ENCODE assay signal across 9 cellular contexts in the genomic region with DNA sequence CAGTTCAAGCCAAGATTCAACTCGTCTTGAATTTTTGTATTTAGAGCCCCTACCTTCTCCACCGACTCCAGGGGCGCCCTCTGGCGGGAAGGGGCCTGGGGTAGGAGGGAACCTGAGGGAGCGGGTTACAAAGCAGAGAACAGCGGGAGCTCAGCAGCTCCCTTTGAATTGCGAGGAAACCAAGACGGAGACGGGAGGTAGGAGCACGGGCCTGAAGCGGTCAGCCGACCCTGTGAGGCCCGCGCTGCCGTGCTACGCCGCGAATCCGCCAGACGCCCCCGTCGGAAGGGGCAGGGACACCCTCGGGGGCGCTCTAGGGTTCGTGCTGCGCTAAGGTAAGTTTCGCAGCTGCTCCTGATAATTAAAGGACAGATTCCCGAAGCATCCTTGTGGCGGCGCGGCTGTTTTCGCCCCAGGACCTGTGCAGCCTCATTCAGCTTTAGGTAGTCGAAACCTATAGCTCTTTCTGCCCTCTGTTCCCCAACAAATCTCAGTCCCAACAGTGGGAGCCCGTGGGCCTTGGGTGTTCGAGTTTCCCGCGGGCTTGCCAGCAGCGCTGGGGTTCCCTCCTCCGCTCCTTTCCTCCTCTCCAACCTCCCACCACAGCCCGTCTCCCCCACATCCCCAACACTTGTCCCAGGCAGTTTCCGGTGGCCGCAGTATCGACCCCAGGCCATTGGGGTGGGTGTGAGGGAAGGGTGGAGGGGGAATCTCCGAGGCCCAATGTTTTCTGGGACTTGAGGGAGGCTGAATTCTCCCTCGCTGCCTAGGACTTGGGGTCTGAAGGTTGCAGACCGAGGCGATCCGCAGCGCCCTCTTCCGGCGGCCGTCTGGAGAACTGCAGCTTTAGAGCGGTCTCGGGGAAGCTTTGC. TPM values are rescaled to one million over a fixed set of nuclear protein-coding genes. Genes with fewer than 3 reads are reported as not detected.
DNase-seq lines count a peak whose midpoint lies in the region; ATAC-seq and TF ChIP-seq lines count a peak whose summit lies in the region.
"Had no signal": no experiment of that assay in that cellular context is flagged by ENCODE, and none has a peak within 500 bp of the region (broad histone marks: within the 10 kb centered on the region; RNA-seq: fewer than 3 reads in every experiment).

No MANE protein-coding gene starts in this region.

- TF ChIP-seq CTCF in IMR-90 (conservative IDR thresholded peaks at IDR 0.05; ENCODE audit: low read depth, low read length) (peak; percentile 27; the same call in 1 of the 2 replicates), choroid plexus epithelial cell (conservative IDR thresholded peaks at IDR 0.05; ENCODE audit: low read depth, low read length) (peak; percentile 26), neural progenitor cell (IDR thresholded peaks at IDR 0.05) (peak; percentile 82)

- 3% methylated on average over 28 of the region's 54 CpGs; no CpG with 5 or more reads in 1 of the 2 experiments for WGBS in IMR-90 (ENCODE audit: extremely low coverage in 2 of 2, insufficient read length in 1 of 2), 2 experiments

- no peak overlapping the region for H4K8ac ChIP-seq in IMR-90 (ENCODE audit: low read depth in 2 of 2, low read length in 2 of 2)

- H3K4me3 ChIP-seq in IMR-90 (ENCODE audit: insufficient read depth, low read depth, low read length) (no peak overlapping the region), choroid plexus epithelial cell (ENCODE audit: low read depth, low read length) (no peak overlapping the region), neural progenitor cell (peak overlapping the region; percentile 31)

- H3K4ac ChIP-seq in IMR-90 (ENCODE audit: low read depth, low read length), result no peak overlapping the region

- H4K20me1 ChIP-seq in IMR-90 (ENCODE audit: insufficient read depth, low read length) (no peaks in the 10 kb centered on the region), neural progenitor cell (ENCODE audit: low read depth) (peaks cover 53% of the 10 kb centered on the region)

- in situ Hi-C loops in IMR-90 (cut with MboI; ENCODE audit: low sequenced_read_pairs), result no loop called here

- no peak for TF ChIP-seq RAD21 in IMR-90 (IDR thresholded peaks at IDR 0.05; ENCODE audit: low read length)

- H2BK15ac ChIP-seq in IMR-90 (ENCODE audit: low read depth, low read length), result no peak overlapping the region

- no peaks in the 10 kb centered on the region for H3K79me2 ChIP-seq in neural progenitor cell (ENCODE audit: low read depth)

- H3K27ac Mint-ChIP-seq in neural progenitor cell, result no peak overlapping the region

- POLR2A ChIA-PET in IMR-90 (lab: Charles Lee; ENCODE audit: unreplicated experiment), result no interaction called here

- H2BK20ac ChIP-seq in IMR-90 (ENCODE audit: low read depth, low read length), result no peak overlapping the region

- DNase-seq in ELR (ENCODE audit: low read depth) (peak; percentile 43), IMR-90 (no peak), choroid plexus epithelial cell (ENCODE audit: low read depth) (no peak), neural progenitor cell (ENCODE audit: low spot score) (peak; percentile 93), SIG-M5 (lab: John Stamatoyannopoulos, UW) (no peak), NCI-H1105 treated with DMSO at 0.1 percent for 48 hours (lab: John Stamatoyannopoulos, UW) (no peak), inferior parietal cortex (ENCODE audit: extremely low spot score) (no peak), HK-2 (ENCODE audit: unreplicated experiment) (no peak)

- no peaks in the 10 kb centered on the region for H3K36me3 Mint-ChIP-seq in neural progenitor cell

- H3K9me3 ChIP-seq in IMR-90 (ENCODE audit: control insufficient read depth, insufficient read depth, low read length), result peaks cover 12% of the 10 kb centered on the region
- no peaks in the 10 kb centered on the region for H3K9me3 ChIP-seq in neural progenitor cell (ENCODE audit: low read depth)

- no peak for ATAC-seq in IMR-90 (ENCODE audit: low read depth)

- H3F3A ChIP-seq in neural progenitor cell (ENCODE audit: low read depth), result peaks cover 20% of the 10 kb centered on the region

- intact Hi-C loops in IMR-90 (cut with micrococcal nuclease), result no loop called here

- H3K9me1 ChIP-seq in IMR-90 (ENCODE audit: insufficient read depth, low read length), result no peaks in the 10 kb centered on the region

- no peak overlapping the region for H2AFZ ChIP-seq in IMR-90 (replicated peaks; ENCODE audit: low read length, poor library complexity)
- H2AFZ ChIP-seq in neural progenitor cell (replicated peaks), result no peak overlapping the region

- H3K9ac ChIP-seq in IMR-90 (ENCODE audit: low read depth, low read length) (no peak overlapping the region), neural progenitor cell (no peak overlapping the region)

- H3K4me1 ChIP-seq in IMR-90 (ENCODE audit: control insufficient read depth, insufficient read depth, low read length) (peaks cover 2% of the 10 kb centered on the region; the same call in 1 of the 2 replicates), neural progenitor cell (peaks cover 12% of the 10 kb centered on the region)

- no peak overlapping the region for H3K23ac ChIP-seq in IMR-90 (ENCODE audit: low read depth, low read length)

- H4K5ac ChIP-seq in IMR-90 (ENCODE audit: low read depth, low read length), result no peak overlapping the region

- H3K27ac ChIP-seq in IMR-90 (ENCODE audit: insufficient read depth, low read length) (no peak overlapping the region), neural progenitor cell (no peak overlapping the region)

- H2AK5ac ChIP-seq in IMR-90 (ENCODE audit: low read depth, low read length), result no peak overlapping the region

- H3K4me1 Mint-ChIP-seq in neural progenitor cell, result peaks cover 7% of the 10 kb centered on the region

- no peaks in the 10 kb centered on the region for H3K79me1 ChIP-seq in IMR-90 (ENCODE audit: low read depth in 1 of 2, low read length in 2 of 2)

- H3K27me3 Mint-ChIP-seq in neural progenitor cell (ENCODE audit: insufficient read depth, low read depth), result peaks cover 82% of the 10 kb centered on the region

- H2AK9ac ChIP-seq in IMR-90 (replicated peaks; ENCODE audit: low read depth, low read length, poor library complexity), result no peak overlapping the region

- H3K4me3 Mint-ChIP-seq in neural progenitor cell, result peak overlapping the region; percentile 22

- dilution Hi-C loops in IMR-90 (cut with HindIII; ENCODE audit: low sequenced_read_pairs, unreplicated experiment), result no loop called here

- H3K18ac ChIP-seq in IMR-90 (ENCODE audit: low read depth, low read length), result no peak overlapping the region

- H4K91ac ChIP-seq in IMR-90 (ENCODE audit: insufficient read depth, low read depth, low read length), result no peak overlapping the region

- H3K9me3 Mint-ChIP-seq in neural progenitor cell, result peaks cover 7% of the 10 kb centered on the region

- no TSS peak for BruUV-seq in IMR-90 (replicated peaks; lab: Mats Ljungman, UMichigan)

- H3K14ac ChIP-seq in IMR-90 (replicated peaks; ENCODE audit: low read depth, low read length), result no peak overlapping the region

- H2BK120ac ChIP-seq in IMR-90 (ENCODE audit: low read depth, low read length), result no peak overlapping the region

- CTCF ChIA-PET in IMR-90 (lab: Yijun Ruan, JAX), result interaction anchor here (1.0 to 1.3 kb wide), 2 partner anchors 13 to 317 kb away, joined by 3 to 4 read pairs; no protein-coding TSS in a partner anchor

- TF ChIP-seq POLR2A in IMR-90 (IDR thresholded peaks at IDR 0.05; ENCODE audit: low read depth, low read length), result no peak

- H3K36me3 ChIP-seq in IMR-90 (ENCODE audit: control insufficient read depth, insufficient read depth, low read length), result no peaks in the 10 kb centered on the region
- no peaks in the 10 kb centered on the region for H3K36me3 ChIP-seq in neural progenitor cell

- no peak overlapping the region for H3K4me2 ChIP-seq in IMR-90 (ENCODE audit: low read depth, low read length)
- H3K4me2 ChIP-seq in neural progenitor cell, result peak overlapping the region; percentile 63

- H2BK5ac ChIP-seq in IMR-90 (ENCODE audit: low read depth, low read length, poor library complexity, severe bottlenecking), result no peak overlapping the region

- peaks cover 69% of the 10 kb centered on the region for H3K27me3 ChIP-seq in IMR-90 (ENCODE audit: control insufficient read depth, insufficient read depth, low read length)
- peaks cover 100% of the 10 kb centered on the region for H3K27me3 ChIP-seq in neural progenitor cell

- no peak overlapping the region for H3K56ac ChIP-seq in IMR-90 (ENCODE audit: extremely low read depth, insufficient read depth, low read length)

TF ChIP-seq in IMR-90, 13 proteins besides CTCF, POLR2A, EP300 and RAD21 (continues in another document):
- TF ChIP-seq CEBPB (IDR thresholded peaks at IDR 0.05; ENCODE audit: low read depth, low read length) (no peak), RCOR1 (IDR thresholded peaks at IDR 0.05; ENCODE audit: insufficient replicate concordance, low read length) (no peak), SMC3 (IDR thresholded peaks at IDR 0.05; ENCODE audit: low read depth, low read length) (no peak), MXI1 (IDR thresholded peaks at IDR 0.05; ENCODE audit: borderline replicate concordance, low read depth, low read length) (no peak), NFE2L2 (IDR thresholded peaks at IDR 0.05; ENCODE audit: low read depth, low read length) (no peak), FOS (IDR thresholded peaks at IDR 0.05; ENCODE audit: low read depth, low read length) (no peak), RFX5 (IDR thresholded peaks at IDR 0.05; ENCODE audit: low read depth, low read length) (no peak)
- TF ChIP-seq, protein P1, sequence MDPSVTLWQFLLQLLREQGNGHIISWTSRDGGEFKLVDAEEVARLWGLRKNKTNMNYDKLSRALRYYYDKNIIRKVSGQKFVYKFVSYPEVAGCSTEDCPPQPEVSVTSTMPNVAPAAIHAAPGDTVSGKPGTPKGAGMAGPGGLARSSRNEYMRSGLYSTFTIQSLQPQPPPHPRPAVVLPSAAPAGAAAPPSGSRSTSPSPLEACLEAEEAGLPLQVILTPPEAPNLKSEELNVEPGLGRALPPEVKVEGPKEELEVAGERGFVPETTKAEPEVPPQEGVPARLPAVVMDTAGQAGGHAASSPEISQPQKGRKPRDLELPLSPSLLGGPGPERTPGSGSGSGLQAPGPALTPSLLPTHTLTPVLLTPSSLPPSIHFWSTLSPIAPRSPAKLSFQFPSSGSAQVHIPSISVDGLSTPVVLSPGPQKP (IDR thresholded peaks at IDR 0.05; ENCODE audit: borderline replicate concordance, low read depth, low read length), result no peak

RNA-seq across cellular contexts. Expression of a gene that starts 5.1 kb away (rescaled TPM):
- total RNA-seq in IMR-90 (2012; rRNA removed) (not detected in 2 replicates), neural progenitor cell (ENCODE audit: low replicate concordance) (not detected in 2 replicates)
- polyA plus RNA-seq in IMR-90 (2012; rRNA removed), result not detected in 2 replicates
- not detected in 2 replicates for polyA plus RNA-seq in IMR-90 (2012; cell fraction: cytosol; rRNA removed)
- polyA plus RNA-seq in IMR-90 (2012; cell fraction: nucleus; rRNA removed; ENCODE audit: low replicate concordance), result not detected in 2 replicates
- total RNA-seq: T-helper 2 cell treated with Interferon-gamma antibody and Interleukin-4, amounts not matched to agents 100 ng/mL and 5 ng/mL, for 36 hours had no signal

RNA-seq across cellular contexts. Expression of a gene that starts 57.3 kb away (rescaled TPM):
- total RNA-seq in IMR-90 (2012; rRNA removed) (not detected in 2 replicates), neural progenitor cell (ENCODE audit: low replicate concordance) (not detected in 2 replicates)
- polyA plus RNA-seq in IMR-90 (2012; rRNA removed), result not detected in 2 replicates
- polyA plus RNA-seq in IMR-90 (2012; cell fraction: cytosol; rRNA removed), result not detected in 2 replicates
- not detected in 2 replicates for polyA plus RNA-seq in IMR-90 (2012; cell fraction: nucleus; rRNA removed; ENCODE audit: low replicate concordance)
- total RNA-seq: T-helper 2 cell treated with Interferon-gamma antibody and Interleukin-4, amounts not matched to agents 100 ng/mL and 5 ng/mL, for 36 hours had no signal

Comparison
In these comparisons a context has a peak if more than half of its experiments do, and no peak if none do; other contexts are left out.
1. DNase-seq: peak in ELR (single experiment) and neural progenitor cell (single experiment); none in IMR-90 (single experiment), choroid plexus epithelial cell (single experiment), SIG-M5 (single experiment), NCI-H1105 treated with DMSO at 0.1 percent for 48 hours (single experiment), inferior parietal cortex (single experiment) and HK-2 (single experiment).
2. CTCF ChIP-seq: peak in every context shown above with its lines; median percentile 82 in neural progenitor cell; 27 in IMR-90; 26 in choroid plexus epithelial cell.